ENCODE assay signal across 8 cellular contexts in the genomic region with DNA sequence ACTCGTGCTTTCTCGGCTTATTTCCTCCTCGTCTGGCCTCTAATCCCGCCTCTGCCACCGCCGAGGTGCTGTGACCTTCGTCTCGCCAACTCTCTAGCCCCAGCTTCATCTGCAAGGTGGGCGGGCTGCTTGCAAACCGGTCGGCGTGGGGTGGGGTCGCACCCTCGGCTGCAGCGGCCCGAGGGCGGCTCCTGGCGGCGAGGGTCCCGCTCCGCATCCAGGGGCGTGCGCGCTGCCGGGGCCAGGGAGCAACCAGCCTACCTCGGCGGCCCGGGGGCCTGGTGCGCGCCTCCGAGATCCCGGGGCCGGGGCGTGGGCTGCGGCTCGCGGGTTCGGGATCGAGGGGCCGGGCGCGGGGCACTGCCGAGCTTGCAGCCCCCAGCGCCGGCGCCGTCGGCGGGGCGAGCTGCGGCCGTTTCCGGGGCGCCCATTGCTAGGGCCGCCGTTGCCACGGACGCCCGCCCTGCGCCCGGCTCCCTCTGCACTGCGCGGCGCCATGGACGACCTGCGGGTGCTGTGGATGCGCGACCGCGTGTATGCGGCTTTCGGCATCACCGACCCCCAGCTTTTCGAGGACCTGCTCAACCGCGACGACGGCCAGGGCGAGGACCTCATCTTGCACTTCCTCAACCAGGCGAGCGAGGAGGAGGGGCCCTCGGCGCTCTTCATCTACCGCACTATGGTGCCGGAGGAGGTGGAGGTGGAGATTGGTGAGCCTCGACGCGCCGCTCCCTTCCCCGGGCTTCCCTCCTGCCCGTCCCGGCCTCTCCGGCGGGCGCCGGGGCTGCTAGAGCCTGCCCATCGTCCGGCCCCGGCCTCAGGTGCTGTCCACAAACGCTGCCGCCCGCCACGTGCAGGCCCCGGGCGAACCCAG. TPM values are rescaled to one million over a fixed set of nuclear protein-coding genes. Genes with fewer than 3 reads are reported as not detected.
DNase-seq lines count a peak whose midpoint lies in the region; ATAC-seq, FAIRE-seq and TF ChIP-seq lines count a peak whose summit lies in the region.

A gene with protein sequence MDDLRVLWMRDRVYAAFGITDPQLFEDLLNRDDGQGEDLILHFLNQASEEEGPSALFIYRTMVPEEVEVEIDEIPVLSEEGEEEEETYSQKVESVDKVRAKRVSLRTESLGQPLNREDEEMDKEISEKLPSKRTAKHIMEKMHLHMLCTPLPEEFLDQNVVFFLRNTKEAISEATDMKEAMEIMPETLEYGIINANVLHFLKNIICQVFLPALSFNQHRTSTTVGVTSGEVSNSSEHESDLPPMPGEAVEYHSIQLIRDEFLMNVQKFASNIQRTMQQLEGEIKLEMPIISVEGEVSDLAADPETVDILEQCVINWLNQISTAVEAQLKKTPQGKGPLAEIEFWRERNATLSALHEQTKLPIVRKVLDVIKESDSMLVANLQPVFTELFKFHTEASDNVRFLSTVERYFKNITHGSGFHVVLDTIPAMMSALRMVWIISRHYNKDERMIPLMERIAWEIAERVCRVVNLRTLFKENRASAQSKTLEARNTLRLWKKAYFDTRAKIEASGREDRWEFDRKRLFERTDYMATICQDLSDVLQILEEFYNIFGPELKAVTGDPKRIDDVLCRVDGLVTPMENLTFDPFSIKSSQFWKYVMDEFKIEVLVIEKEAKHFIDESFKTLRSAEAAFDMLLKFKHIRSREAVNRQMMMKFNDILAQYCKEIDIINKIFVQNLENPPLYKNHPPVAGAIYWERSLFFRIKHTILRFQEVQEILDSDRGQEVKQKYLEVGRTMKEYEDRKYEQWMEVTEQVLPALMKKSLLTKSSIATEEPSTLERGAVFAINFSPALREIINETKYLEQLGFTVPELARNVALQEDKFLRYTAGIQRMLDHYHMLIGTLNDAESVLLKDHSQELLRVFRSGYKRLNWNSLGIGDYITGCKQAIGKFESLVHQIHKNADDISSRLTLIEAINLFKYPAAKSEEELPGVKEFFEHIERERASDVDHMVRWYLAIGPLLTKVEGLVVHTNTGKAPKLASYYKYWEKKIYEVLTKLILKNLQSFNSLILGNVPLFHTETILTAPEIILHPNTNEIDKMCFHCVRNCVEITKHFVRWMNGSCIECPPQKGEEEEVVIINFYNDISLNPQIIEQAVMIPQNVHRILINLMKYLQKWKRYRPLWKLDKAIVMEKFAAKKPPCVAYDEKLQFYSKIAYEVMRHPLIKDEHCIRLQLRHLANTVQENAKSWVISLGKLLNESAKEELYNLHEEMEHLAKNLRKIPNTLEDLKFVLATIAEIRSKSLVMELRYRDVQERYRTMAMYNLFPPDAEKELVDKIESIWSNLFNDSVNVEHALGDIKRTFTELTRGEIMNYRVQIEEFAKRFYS (N-terminal part only) (plus strand): TSS at position 461 of the 874 bp plus-strand sequence. CDS start 36 bp downstream, at position 497.

- TF ChIP-seq CTCF in GM12878 (IDR thresholded peaks at IDR 0.05 in 2 of 3, conservative IDR thresholded peaks at IDR 0.05 in 1 of 3; ENCODE audit: control insufficient read depth in 2 of 3, extremely low read depth in 1 of 3, insufficient read depth in 1 of 3, low read depth in 3 of 3, low read length in 3 of 3), result peak; percentile 51 to 65 (median 56); a peak in 5 of 6 replicates

- no peaks in the 10 kb centered on the region; the same call in 2 of the 3 replicates for H3K9me3 ChIP-seq in GM12878 (replicated peaks; ENCODE audit: control insufficient read depth, insufficient read depth, low read length)

- POLR2A ChIA-PET in GM12878 (lab: Charles Lee), result interaction anchor here (0.7 kb wide), 1 partner anchor 25 kb away, joined by 4 read pairs; no protein-coding TSS in a partner anchor

- ATAC-seq in HG02981 (IDR thresholded peaks at IDR 0.05; ENCODE audit: unreplicated experiment) (peak; percentile 70), GM12878 (peak; percentile 91)

- TF ChIP-seq POLR2A in GM12878 (IDR thresholded peaks at IDR 0.05; ENCODE audit: low read depth, low read length), result peak; percentile 45; the same call in 1 of the 2 replicates

- WGBS in GM12878 (ENCODE audit: insufficient coverage, insufficient replicate concordance, low lambda C conversion rate, missing lambda C conversion rate), result 7% methylated on average over 99 of the region's 105 CpGs

- no TSS peak for BruUV-seq in GM12878 (replicated peaks; lab: Mats Ljungman, UMichigan)

- SMC1A ChIA-PET in GM12878 (lab: Charles Lee; ENCODE audit: uncharacterized antibody, unreplicated experiment), result interaction anchor here (1.0 kb wide), 1 partner anchor 48 kb away, joined by 3 read pairs; no protein-coding TSS in a partner anchor

- no peaks in the 10 kb centered on the region for H4K20me1 ChIP-seq in GM12878 (ENCODE audit: control insufficient read depth, insufficient read depth)

- H3K9ac ChIP-seq in GM12878 (ENCODE audit: control insufficient read depth, insufficient read depth, low read length), result peak within 1 kb of the TSS; percentile 4; the same call in 1 of the 2 replicates

- H2AFZ ChIP-seq in GM12878 (ENCODE audit: control insufficient read depth, low read depth, low read length), result peak within 1 kb of the TSS; percentile 69

- H3K27me3 ChIP-seq in GM12878 (replicated peaks in 1 of 2; ENCODE audit: control insufficient read depth in 2 of 2, insufficient read depth in 2 of 2, low read length in 1 of 2), result no peaks in the 10 kb centered on the region

- peak; percentile 1 for DNase-seq in NCI-H1436 (lab: John Stamatoyannopoulos, UW)
- no peak for DNase-seq in NCI-H1436 treated with DMSO at 0.1 percent for 48 hours (lab: John Stamatoyannopoulos, UW)
- peak; percentile 12 for DNase-seq in RPMI8226
- peak; percentile 4 for DNase-seq in GM12878 (ENCODE audit: low read depth, low spot score)
- peak; percentile 91 for DNase-seq in left kidney (ENCODE audit: low read depth, low spot score)
- DNase-seq in stimulated activated CD8-positive, alpha-beta memory T cell treated with anti-CD3 and anti-CD28 coated beads, Interleukin-12 subunit alpha, Interleukin-12 subunit beta, amount 100 ng/mL, for 4 hours (ENCODE audit: low read depth), result peak; percentile 27
- no peak for DNase-seq in COLO668 (lab: John Stamatoyannopoulos, UW; ENCODE audit: unreplicated experiment)

- peak within 1 kb of the TSS; percentile 61 for H3K4me3 ChIP-seq in GM12878

- TF ChIP-seq RAD21 in GM12878 (IDR thresholded peaks at IDR 0.05; ENCODE audit: insufficient read depth, low read depth, low read length), result peak; percentile 75

- peak; percentile 82 for FAIRE-seq in GM12878 (lab: Jason Lieb, UNC)

- CTCF ChIA-PET in GM12878 (lab: Yijun Ruan, JAX), result interaction anchor here (0.7 to 1.3 kb wide), 3 partner anchors 12 to 159 kb away, joined by 3 to 4 read pairs (median 3); no protein-coding TSS in a partner anchor

- peaks cover 6% of the 10 kb centered on the region for H3K4me1 ChIP-seq in GM12878 (ENCODE audit: control insufficient read depth, insufficient read depth, low read length)

- in situ Hi-C loops in GM12878 (cut with MboI), result no loop called here

- H3K27ac ChIP-seq in GM12878 (ENCODE audit: control insufficient read depth, insufficient read depth), result no peak within 1 kb of the TSS

- H3K79me2 ChIP-seq in GM12878 (ENCODE audit: control insufficient read depth, insufficient read depth, low read length), result no peaks in the 10 kb centered on the region

- peaks cover 0 to 4% of the 10 kb centered on the region in 2 experiments; a peak in 2 of 4 replicates for H3K36me3 ChIP-seq in GM12878 (ENCODE audit: control insufficient read depth in 2 of 2, insufficient read depth in 2 of 2, low read length in 1 of 2)

- TF ChIP-seq EP300 in GM12878 (IDR thresholded peaks at IDR 0.05; ENCODE audit: borderline replicate concordance in 1 of 2, control insufficient read depth in 1 of 2, low read depth in 2 of 2, low read length in 2 of 2), result no peak

- peak within 1 kb of the TSS; percentile 95 for H3K4me2 ChIP-seq in GM12878 (ENCODE audit: control insufficient read depth, insufficient read depth)

- RAD21 ChIA-PET in GM12878 (lab: Charles Lee; ENCODE audit: unreplicated experiment), result interaction anchor here (0.9 to 2.0 kb wide), 5 partner anchors 47 to 352 kb away, joined by 3 to 7 read pairs (median 3); partner anchors contain the start of gene ATP6V0A2

- intact Hi-C loops in GM12878 (cut with micrococcal nuclease; ENCODE audit: unreplicated experiment), result loop anchor here (5.0 kb wide), 1 partner anchor 130 kb away; the partner anchor contains the start of genes EIF2B1 and GTF2H3

TF ChIP-seq in GM12878, 131 proteins besides CTCF, POLR2A, EP300 and RAD21 (continues in another document):
- TF ChIP-seq STAT1 (conservative IDR thresholded peaks at IDR 0.05) (0 out of 2 replicates have a peak, but pooled peaks have one; percentile 30), ESRRA (IDR thresholded peaks at IDR 0.05; ENCODE audit: low read length) (no peak), TCF3 (IDR thresholded peaks at IDR 0.05; ENCODE audit: borderline replicate concordance, insufficient read depth, low read depth, low read length) (no peak)
- TF ChIP-seq, protein P1, sequence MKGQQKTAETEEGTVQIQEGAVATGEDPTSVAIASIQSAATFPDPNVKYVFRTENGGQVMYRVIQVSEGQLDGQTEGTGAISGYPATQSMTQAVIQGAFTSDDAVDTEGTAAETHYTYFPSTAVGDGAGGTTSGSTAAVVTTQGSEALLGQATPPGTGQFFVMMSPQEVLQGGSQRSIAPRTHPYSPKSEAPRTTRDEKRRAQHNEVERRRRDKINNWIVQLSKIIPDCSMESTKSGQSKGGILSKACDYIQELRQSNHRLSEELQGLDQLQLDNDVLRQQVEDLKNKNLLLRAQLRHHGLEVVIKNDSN (IDR thresholded peaks at IDR 0.05; ENCODE audit: borderline replicate concordance, extremely low read length, insufficient read depth, low read depth, low read length), result no peak

RNA-seq across cellular contexts. Expression of the gene that starts here (rescaled TPM):
- total RNA-seq in GM12878 (2013; cell fraction: nucleolus; rRNA removed), result 0.44 and 0.86 TPM in 2 replicates
- total RNA-seq in GM12878 (2014; rRNA removed), result 0.05 and 0.06 TPM in 2 replicates
- 0.04 and 0.09 TPM in 2 replicates for total RNA-seq in GM12878 (2014; rRNA removed; fragmentation: Illumina TruSeq; extraction: Trizol)
- 0.18 and 0.53 TPM in 2 replicates for total RNA-seq in GM12878 (2021)
- polyA plus RNA-seq in GM12878 (2011; ENCODE audit: low read depth), result not detected
- 0.01 and 0.06 TPM in 2 replicates for polyA plus RNA-seq in GM12878 (2011; rRNA removed)
- 0.03 TPM in 2 replicates for polyA plus RNA-seq in GM12878 (2011; cell fraction: cytosol; rRNA removed)
- 0.15 and 0.16 TPM in 2 replicates for polyA plus RNA-seq in GM12878 (2011; cell fraction: nucleus; rRNA removed)
- 0.03 and 0.10 TPM in 2 replicates for polyA plus RNA-seq in GM12878 (2012)
- polyA plus RNA-seq in GM12878 (2014; fragmentation: Illumina TruSeq; extraction: Trizol), result 0.03 and 0.06 TPM in 2 replicates
- under 1 TPM; 0.04 to 0.05 TPM for polyA plus RNA-seq in GM12878 (2014; fragmentation: Nextera tagmentation; extraction: Ambion mirVana)
- 0.05 and 0.10 TPM in 2 replicates for polyA plus RNA-seq in GM12878 (2014; rRNA removed)
- under 1 TPM; 0.05 to 0.32 TPM for polyA plus RNA-seq in GM12878 (2016; fragmentation: Nextera tagmentation; extraction: Ambion mirVana)
- 0.10 TPM in 1 of 2 replicates, not detected in the other for polyA minus RNA-seq in GM12878 (2011; rRNA and poly(A)+ RNA removed)
- polyA minus RNA-seq in GM12878 (2011; cell fraction: cytosol; rRNA and poly(A)+ RNA removed), result not detected in 2 replicates
- 0.12 and 0.19 TPM in 2 replicates for polyA minus RNA-seq in GM12878 (2011; cell fraction: nucleus; rRNA and poly(A)+ RNA removed)

Comparison
In these comparisons a context has a peak if more than half of its experiments do, and no peak if none do; other contexts are left out.
1. DNase-seq: peak in NCI-H1436 (single experiment), RPMI8226 (single experiment), left kidney (single experiment) and stimulated activated CD8-positive, alpha-beta memory T cell treated with anti-CD3 and anti-CD28 coated beads, Interleukin-12 subunit alpha, Interleukin-12 subunit beta, amount 100 ng/mL, for 4 hours (single experiment); none in NCI-H1436 treated with DMSO at 0.1 percent for 48 hours (single experiment) and COLO668 (single experiment).
2. Peak in DNase-seq, ATAC-seq, H3K4me3 ChIP-seq, H3K9ac ChIP-seq and H3K4me2 ChIP-seq in GM12878; RNA of the gene not detected or under 1 TPM.